Comparison of ENCODE assay signal across 1 cellular context in the genomic region with DNA sequence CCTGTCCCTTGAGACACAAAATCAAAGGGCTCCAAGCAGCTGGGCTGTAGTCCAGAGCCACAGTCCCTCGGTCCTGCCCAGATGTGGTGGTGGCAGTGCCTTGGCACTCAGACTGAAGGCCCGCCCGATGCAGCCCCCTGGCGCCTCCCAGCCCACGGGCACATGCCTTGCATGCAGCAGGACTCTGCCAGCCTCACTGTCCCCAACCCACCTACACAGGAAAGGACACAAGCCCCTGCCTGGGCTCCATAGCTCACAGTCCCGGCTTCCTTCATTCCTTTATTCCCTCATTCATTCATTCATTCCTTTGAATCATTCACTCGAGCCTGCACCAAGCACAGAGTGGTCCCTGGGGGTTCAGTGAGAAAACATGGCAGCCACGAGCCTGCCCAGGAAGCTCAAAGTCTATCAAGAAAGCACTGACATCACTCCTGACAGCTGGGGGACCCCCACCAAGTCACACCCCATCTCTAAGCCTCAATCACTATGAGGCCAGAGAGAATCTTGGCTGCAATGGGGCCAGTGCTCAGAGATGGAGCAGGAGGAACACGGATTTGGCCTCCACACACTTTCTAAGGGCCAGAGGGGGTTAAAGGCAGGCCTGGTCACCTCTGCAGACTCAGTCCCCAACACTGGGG.
TF ChIP-seq lines count a peak whose summit lies in the region.

No MANE protein-coding gene starts in this region.

TF ChIP-seq in A549, 52 proteins besides CTCF, POLR2A, EP300 and RAD21 (continued from another document):
- TF ChIP-seq, protein P1, sequence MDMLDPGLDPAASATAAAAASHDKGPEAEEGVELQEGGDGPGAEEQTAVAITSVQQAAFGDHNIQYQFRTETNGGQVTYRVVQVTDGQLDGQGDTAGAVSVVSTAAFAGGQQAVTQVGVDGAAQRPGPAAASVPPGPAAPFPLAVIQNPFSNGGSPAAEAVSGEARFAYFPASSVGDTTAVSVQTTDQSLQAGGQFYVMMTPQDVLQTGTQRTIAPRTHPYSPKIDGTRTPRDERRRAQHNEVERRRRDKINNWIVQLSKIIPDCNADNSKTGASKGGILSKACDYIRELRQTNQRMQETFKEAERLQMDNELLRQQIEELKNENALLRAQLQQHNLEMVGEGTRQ (IDR thresholded peaks at IDR 0.05), result no peak
- TF ChIP-seq, protein P2, sequence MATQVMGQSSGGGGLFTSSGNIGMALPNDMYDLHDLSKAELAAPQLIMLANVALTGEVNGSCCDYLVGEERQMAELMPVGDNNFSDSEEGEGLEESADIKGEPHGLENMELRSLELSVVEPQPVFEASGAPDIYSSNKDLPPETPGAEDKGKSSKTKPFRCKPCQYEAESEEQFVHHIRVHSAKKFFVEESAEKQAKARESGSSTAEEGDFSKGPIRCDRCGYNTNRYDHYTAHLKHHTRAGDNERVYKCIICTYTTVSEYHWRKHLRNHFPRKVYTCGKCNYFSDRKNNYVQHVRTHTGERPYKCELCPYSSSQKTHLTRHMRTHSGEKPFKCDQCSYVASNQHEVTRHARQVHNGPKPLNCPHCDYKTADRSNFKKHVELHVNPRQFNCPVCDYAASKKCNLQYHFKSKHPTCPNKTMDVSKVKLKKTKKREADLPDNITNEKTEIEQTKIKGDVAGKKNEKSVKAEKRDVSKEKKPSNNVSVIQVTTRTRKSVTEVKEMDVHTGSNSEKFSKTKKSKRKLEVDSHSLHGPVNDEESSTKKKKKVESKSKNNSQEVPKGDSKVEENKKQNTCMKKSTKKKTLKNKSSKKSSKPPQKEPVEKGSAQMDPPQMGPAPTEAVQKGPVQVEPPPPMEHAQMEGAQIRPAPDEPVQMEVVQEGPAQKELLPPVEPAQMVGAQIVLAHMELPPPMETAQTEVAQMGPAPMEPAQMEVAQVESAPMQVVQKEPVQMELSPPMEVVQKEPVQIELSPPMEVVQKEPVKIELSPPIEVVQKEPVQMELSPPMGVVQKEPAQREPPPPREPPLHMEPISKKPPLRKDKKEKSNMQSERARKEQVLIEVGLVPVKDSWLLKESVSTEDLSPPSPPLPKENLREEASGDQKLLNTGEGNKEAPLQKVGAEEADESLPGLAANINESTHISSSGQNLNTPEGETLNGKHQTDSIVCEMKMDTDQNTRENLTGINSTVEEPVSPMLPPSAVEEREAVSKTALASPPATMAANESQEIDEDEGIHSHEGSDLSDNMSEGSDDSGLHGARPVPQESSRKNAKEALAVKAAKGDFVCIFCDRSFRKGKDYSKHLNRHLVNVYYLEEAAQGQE (IDR thresholded peaks at IDR 0.05), result no peak
- TF ChIP-seq CEBPB (IDR thresholded peaks at IDR 0.05) (no peak), NFE2L2 (conservative IDR thresholded peaks at IDR 0.05; ENCODE audit: low read length) (no peak)
